Comparison of ENCODE assay signal across 17 cellular contexts in the genomic region with DNA sequence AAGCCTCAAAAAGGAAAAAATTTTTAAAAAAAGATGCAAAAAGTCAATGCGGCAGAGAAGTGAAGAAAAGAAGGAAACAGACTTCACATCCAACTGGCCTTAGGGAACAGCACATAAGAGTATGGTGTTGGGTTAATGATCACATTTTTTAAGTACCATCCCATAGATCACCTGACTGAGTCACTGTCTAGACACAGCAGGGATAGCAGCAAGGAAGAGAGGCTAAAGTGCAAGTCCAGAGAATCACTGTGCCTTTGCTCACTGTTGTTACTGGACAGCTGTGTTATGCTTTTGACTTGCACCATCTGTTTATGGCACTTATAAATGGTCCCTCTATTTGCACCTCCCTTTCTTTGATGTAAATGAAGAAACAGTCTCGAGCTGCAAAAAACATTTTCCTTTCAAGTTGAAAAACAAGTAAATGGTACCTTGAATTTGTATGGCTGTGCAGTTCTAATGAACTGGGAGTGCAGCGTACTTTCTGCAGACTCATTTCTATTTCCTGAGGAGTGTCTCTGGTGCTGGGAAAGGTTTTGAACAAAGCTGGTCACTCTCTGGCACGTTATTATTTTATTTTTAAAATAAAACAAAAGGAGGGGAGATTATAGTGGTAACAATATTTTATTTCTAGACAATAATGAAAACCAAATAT.
A peak's percentile ranks its signal among the peaks of the same experiment; 100 is the strongest.
DNase-seq lines count a peak whose midpoint lies in the region; ATAC-seq, FAIRE-seq and TF ChIP-seq lines count a peak whose summit lies in the region.
"Had no signal": no experiment of that assay in that cellular context is flagged by ENCODE, and none has a peak within 500 bp of the region (broad histone marks: within the 10 kb centered on the region; RNA-seq: fewer than 3 reads in every experiment).

No MANE protein-coding gene starts in this region.

- no peak overlapping the region for H3K4me3 ChIP-seq in heart right ventricle
- H3K4me3 ChIP-seq in aorta (ENCODE audit: low read length in 2 of 2): no peak overlapping the region
- no peak overlapping the region for H3K4me3 ChIP-seq in body of pancreas
- H3K4me3 ChIP-seq: vagina had no signal

- H3K27ac ChIP-seq in heart right ventricle (no peak overlapping the region), aorta (ENCODE audit: low read depth in 1 of 2, low read length in 2 of 2) (no peak overlapping the region), body of pancreas (no peak overlapping the region)
- H3K27ac ChIP-seq: vagina had no signal

- H3K4me1 ChIP-seq in heart right ventricle: no peaks in the 10 kb centered on the region
- no peaks in the 10 kb centered on the region for H3K4me1 ChIP-seq in aorta (ENCODE audit: control insufficient read depth in 1 of 2, insufficient read depth in 2 of 2, low read length in 2 of 2)
- H3K4me1 ChIP-seq in body of pancreas: no peaks in the 10 kb centered on the region
- H3K4me1 ChIP-seq: vagina had no signal

- DNase-seq in Daoy (ENCODE audit: low read depth) (peak; percentile 19), RCC 7860 (ENCODE audit: low spot score) (peak; percentile 47), glomerular visceral epithelial cell (ENCODE audit: extremely low spot score) (peak; percentile 23), renal cortical epithelial cell (ENCODE audit: low read depth) (peak; percentile 47), heart right ventricle (no peak), aorta (no peak), body of pancreas (no peak)
- DNase-seq: activated CD8-positive, alpha-beta memory T cell treated with anti-CD3 and anti-CD28 coated beads, Interleukin-2, amount 50 U/mL, for 4 hours; CD8-positive, alpha-beta memory T cell; glutamatergic neuron; NCI-H1105 treated with DMSO at 0.1 percent for 48 hours; NCI-H2107; NCI-H510A treated with DMSO at 0.1 percent for 48 hours; posterior cingulate gyrus had no signal

- TF ChIP-seq CTCF in heart right ventricle (IDR thresholded peaks at IDR 0.05): no peak
- TF ChIP-seq CTCF in body of pancreas (IDR thresholded peaks at IDR 0.05): no peak

- H3K27me3 ChIP-seq in heart right ventricle: no peaks in the 10 kb centered on the region
- no peaks in the 10 kb centered on the region for H3K27me3 ChIP-seq in aorta (ENCODE audit: control insufficient read depth in 1 of 2, insufficient read depth in 2 of 2, low read length in 1 of 2)
- no peaks in the 10 kb centered on the region for H3K27me3 ChIP-seq in body of pancreas
- H3K27me3 ChIP-seq: vagina had no signal

- ATAC-seq in heart right ventricle (no peak), aorta (ENCODE audit: low FRiP score) (no peak), body of pancreas (no peak)
- ATAC-seq: WTC11 had no signal

- WGBS in heart right ventricle, 2 donors: 66 to 73% methylated on average over 4 of the region's 4 CpGs
- 63 to 64% methylated on average over 4 of the region's 4 CpGs for WGBS in aorta, 2 donors
- 54 to 55% methylated on average over 4 of the region's 4 CpGs for WGBS in body of pancreas, 2 donors

- peak; percentile 28 for FAIRE-seq in RCC 7860 (lab: Jason Lieb, UNC)
- FAIRE-seq: GM19239 had no signal

- intact Hi-C loops in heart right ventricle (cut with DNase I): no loop called here
- intact Hi-C loops in aorta (cut with DNase I): no loop called here
- intact Hi-C loops in body of pancreas (cut with DNase I): no loop called here

- H3K9me3 ChIP-seq in heart right ventricle: no peaks in the 10 kb centered on the region
- no peaks in the 10 kb centered on the region for H3K9me3 ChIP-seq in aorta (ENCODE audit: control insufficient read depth, low read length)
- H3K9me3 ChIP-seq in body of pancreas: no peaks in the 10 kb centered on the region
- H3K9me3 ChIP-seq: vagina had no signal

- no peaks in the 10 kb centered on the region for H3K36me3 ChIP-seq in heart right ventricle
- no peaks in the 10 kb centered on the region for H3K36me3 ChIP-seq in aorta (ENCODE audit: control insufficient read depth in 1 of 2, insufficient read depth in 2 of 2, low read length in 1 of 2)
- no peaks in the 10 kb centered on the region for H3K36me3 ChIP-seq in body of pancreas (replicated peaks in 1 of 2; ENCODE audit: insufficient read depth in 1 of 2, low read depth in 2 of 2)
- H3K36me3 ChIP-seq: vagina had no signal

- TF ChIP-seq POLR2A in body of pancreas (IDR thresholded peaks at IDR 0.05): no peak

Comparison
In these comparisons a context has a peak if more than half of its experiments do, and no peak if none do; other contexts are left out.
1. DNase-seq: peak in Daoy (single experiment), RCC 7860 (single experiment), glomerular visceral epithelial cell (single experiment) and renal cortical epithelial cell (single experiment); none in heart right ventricle (0 of 2), aorta (0 of 2) and body of pancreas (0 of 4).